Comparison of ENCODE assay signal across 14 cellular contexts in the genomic region with DNA sequence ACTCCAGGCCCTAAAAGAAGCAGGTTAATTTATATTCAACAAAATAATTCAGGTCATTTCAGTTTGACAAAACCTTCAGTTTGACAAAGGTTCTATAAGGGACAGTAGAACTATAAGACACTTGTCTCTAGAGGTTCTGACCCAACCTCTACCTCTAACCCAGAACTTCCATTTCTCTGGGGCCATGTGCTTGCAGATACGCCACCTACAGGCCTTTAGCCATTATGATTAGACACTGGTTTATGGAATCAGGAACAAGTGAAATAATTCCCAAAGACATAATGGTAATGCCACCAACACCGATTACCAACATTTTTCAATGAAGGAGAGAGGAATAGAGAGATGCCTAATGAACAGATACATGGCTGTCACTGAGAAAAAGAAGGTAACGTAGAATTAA.
DNase-seq lines count a peak whose midpoint lies in the region; TF ChIP-seq lines count a peak whose summit lies in the region.
"Had no signal": no experiment of that assay in that cellular context is flagged by ENCODE, and none has a peak within 500 bp of the region (broad histone marks: within the 10 kb centered on the region; RNA-seq: fewer than 3 reads in every experiment).

No MANE protein-coding gene starts in this region.

- no peak overlapping the region for H4K91ac ChIP-seq in neuronal stem cell (ENCODE audit: low read depth, low read length, poor library complexity)

- no peak overlapping the region for H2AK5ac ChIP-seq in neuronal stem cell (ENCODE audit: low read depth, low read length)

- peak; percentile 57 for TF ChIP-seq CTCF in osteoblast (IDR thresholded peaks at IDR 0.05; ENCODE audit: extremely low read depth, low read depth, low read length)
- TF ChIP-seq CTCF in spleen (IDR thresholded peaks at IDR 0.05 in 8 of 11, conservative IDR thresholded peaks at IDR 0.05 in 3 of 11) = peak in 1 of 11 experiments; percentile 10

- H3K79me1 ChIP-seq in neuronal stem cell (ENCODE audit: low read depth, low read length) = no peaks in the 10 kb centered on the region

- H3K36me3 ChIP-seq in Karpas-422 (ENCODE audit: insufficient read depth, low read length) = no peaks in the 10 kb centered on the region
- H3K36me3 ChIP-seq in osteoblast (ENCODE audit: insufficient read depth, low read length) = no peaks in the 10 kb centered on the region
- H3K36me3 ChIP-seq in spleen = no peaks in the 10 kb centered on the region
- no peaks in the 10 kb centered on the region for H3K36me3 ChIP-seq in neuronal stem cell (replicated peaks in 1 of 2; ENCODE audit: control insufficient read depth in 2 of 2, insufficient read depth in 2 of 2, low read length in 2 of 2)
- H3K36me3 ChIP-seq: left lung, SJCRH30 had no signal

- H2BK120ac ChIP-seq in neuronal stem cell (ENCODE audit: low read depth, low read length) = no peak overlapping the region

- H2BK12ac ChIP-seq in neuronal stem cell (ENCODE audit: low read length) = no peak overlapping the region

- no peak overlapping the region for H2BK5ac ChIP-seq in neuronal stem cell (ENCODE audit: low read length)

- 76 to 96% (median 87%) methylated on average over 3 of the region's 3 CpGs for WGBS in spleen, 5 donors
- no CpG with 5 or more reads among the region's 3 CpGs for WGBS in neuronal stem cell (ENCODE audit: extremely low coverage in 2 of 2, insufficient read length in 2 of 2, insufficient replicate concordance in 1 of 2), 2 donors

- H3K4ac ChIP-seq in neuronal stem cell (ENCODE audit: low read length) = no peak overlapping the region

- H3K23ac ChIP-seq in neuronal stem cell (ENCODE audit: low read depth, low read length, poor library complexity) = no peak overlapping the region

- H3K27me3 ChIP-seq in Karpas-422 (ENCODE audit: low read length) (no peaks in the 10 kb centered on the region), osteoblast (ENCODE audit: insufficient read depth, low read length) (no peaks in the 10 kb centered on the region), spleen (replicated peaks in 1 of 7) (no peaks in the 10 kb centered on the region), neuronal stem cell (ENCODE audit: control insufficient read depth in 3 of 3, insufficient read depth in 3 of 3, low read depth in 1 of 3, low read length in 3 of 3) (no peaks in the 10 kb centered on the region)
- H3K27me3 ChIP-seq: left lung, SJCRH30 had no signal

- H4K8ac ChIP-seq in neuronal stem cell (ENCODE audit: low read depth, low read length) = no peak overlapping the region

- H3K4me2 ChIP-seq in Karpas-422 (ENCODE audit: low read depth, low read length, poor library complexity, severe bottlenecking) (no peak overlapping the region), osteoblast (ENCODE audit: insufficient read depth, low read length) (no peak overlapping the region), neuronal stem cell (ENCODE audit: insufficient read depth, low read length, poor library complexity, severe bottlenecking) (no peak overlapping the region)

- H3K14ac ChIP-seq in neuronal stem cell (ENCODE audit: low read length) = no peak overlapping the region

- H3K4me1 ChIP-seq in Karpas-422 (ENCODE audit: low read length) = no peaks in the 10 kb centered on the region
- H3K4me1 ChIP-seq in osteoblast (ENCODE audit: insufficient read depth, low read length) = no peaks in the 10 kb centered on the region
- no peaks in the 10 kb centered on the region for H3K4me1 ChIP-seq in spleen
- H3K4me1 ChIP-seq in neuronal stem cell (ENCODE audit: control insufficient read depth in 2 of 2, insufficient read depth in 1 of 2, low read depth in 1 of 2, low read length in 2 of 2) = no peaks in the 10 kb centered on the region
- H3K4me1 ChIP-seq: left lung, SJCRH30 had no signal

- H3K27ac ChIP-seq in Karpas-422 (ENCODE audit: low read length) (no peak overlapping the region), osteoblast (ENCODE audit: low read depth, low read length) (no peak overlapping the region), spleen (no peak overlapping the region), neuronal stem cell (replicated peaks; ENCODE audit: low read length) (no peak overlapping the region)
- H3K27ac ChIP-seq: epithelial cell of prostate, left lung, SJCRH30 had no signal

- no peak overlapping the region for H3K4me3 ChIP-seq in Karpas-422 (ENCODE audit: low read length)
- no peak overlapping the region for H3K4me3 ChIP-seq in osteoblast (ENCODE audit: insufficient read depth, low read length)
- no peak overlapping the region for H3K4me3 ChIP-seq in spleen
- no peak overlapping the region for H3K4me3 ChIP-seq in neuronal stem cell (ENCODE audit: low read length in 2 of 2)
- H3K4me3 ChIP-seq: left lung, SJCRH30 had no signal

- DNase-seq in DMS 273 (lab: John Stamatoyannopoulos, UW; ENCODE audit: unreplicated experiment) (peak; percentile 11), DMS 273 treated with DMSO at 0.1 percent for 48 hours (lab: John Stamatoyannopoulos, UW) (no peak), Karpas-422 (peak; percentile 43), T47D (ENCODE audit: low read depth in 1 of 2, low spot score in 1 of 2) (peak; percentile 5 to 15), osteoblast (ENCODE audit: insufficient read length, low spot score, missing footprints) (peak; percentile 6), spleen (no peak), neuronal stem cell (ENCODE audit: low spot score) (no peak), A172 (ENCODE audit: low spot score) (no peak)
- DNase-seq: 8988T; activated naive CD8-positive, alpha-beta T cell treated with anti-CD3 and anti-CD28 coated beads, Interleukin-2, amount 50 U/mL, for 24 hours; left lung; NCI-H2029 treated with DMSO at 0.1 percent for 48 hours had no signal

- no peaks in the 10 kb centered on the region for H3K9me2 ChIP-seq in Karpas-422 (replicated peaks; ENCODE audit: insufficient read depth, low read length)

- no peak for TF ChIP-seq POLR2A in spleen (IDR thresholded peaks at IDR 0.05)

- H3K79me2 ChIP-seq in Karpas-422 (ENCODE audit: low read length) (no peaks in the 10 kb centered on the region), osteoblast (ENCODE audit: insufficient read depth, low read length) (no peaks in the 10 kb centered on the region)

- H3K9ac ChIP-seq in Karpas-422 (ENCODE audit: low read length) (no peak overlapping the region), neuronal stem cell (ENCODE audit: low read depth, low read length, poor library complexity) (no peak overlapping the region)

- no peak overlapping the region for H2BK15ac ChIP-seq in neuronal stem cell (ENCODE audit: low read length)

- in situ Hi-C loops in T47D (cut with HindIII; ENCODE audit: low pct_unique_long_range_greater_than_20kb, low sequenced_read_pairs) = no loop called here

- H2AFZ ChIP-seq in Karpas-422 (ENCODE audit: low read length) (no peak overlapping the region), osteoblast (ENCODE audit: low read length) (no peak overlapping the region), neuronal stem cell (ENCODE audit: low read length) (no peak overlapping the region)

- no peaks in the 10 kb centered on the region for H3K9me3 ChIP-seq in Karpas-422 (ENCODE audit: low read length)
- H3K9me3 ChIP-seq in osteoblast (ENCODE audit: low read depth, low read length) = no peaks in the 10 kb centered on the region
- H3K9me3 ChIP-seq in spleen = peaks cover 0 to 4% (median 0%) of the 10 kb centered on the region in 8 donors
- no peaks in the 10 kb centered on the region for H3K9me3 ChIP-seq in neuronal stem cell (replicated peaks in 1 of 2; ENCODE audit: control insufficient read depth in 2 of 2, insufficient read depth in 1 of 2, low read depth in 1 of 2, low read length in 2 of 2)
- H3K9me3 ChIP-seq: left lung, SJCRH30 had no signal

- intact Hi-C loops in spleen (cut with DNase I; ENCODE audit: low total_unique reads) = no loop called here

- no peak overlapping the region for H3K18ac ChIP-seq in neuronal stem cell (ENCODE audit: low read length)

- H4K20me1 ChIP-seq in Karpas-422 (ENCODE audit: insufficient read depth, low read depth, low read length) (no peaks in the 10 kb centered on the region), osteoblast (ENCODE audit: insufficient read depth, low read length) (no peaks in the 10 kb centered on the region)

Comparison
In these comparisons a context has a peak if more than half of its experiments do, and no peak if none do; other contexts are left out.
1. DNase-seq: peak in DMS 273 (single experiment), Karpas-422 (single experiment), T47D (2 of 2) and osteoblast (single experiment); none in DMS 273 treated with DMSO at 0.1 percent for 48 hours (single experiment), spleen (single experiment), neuronal stem cell (single experiment) and A172 (single experiment).